ENCODE assay signal across 3 cellular contexts in the genomic region with DNA sequence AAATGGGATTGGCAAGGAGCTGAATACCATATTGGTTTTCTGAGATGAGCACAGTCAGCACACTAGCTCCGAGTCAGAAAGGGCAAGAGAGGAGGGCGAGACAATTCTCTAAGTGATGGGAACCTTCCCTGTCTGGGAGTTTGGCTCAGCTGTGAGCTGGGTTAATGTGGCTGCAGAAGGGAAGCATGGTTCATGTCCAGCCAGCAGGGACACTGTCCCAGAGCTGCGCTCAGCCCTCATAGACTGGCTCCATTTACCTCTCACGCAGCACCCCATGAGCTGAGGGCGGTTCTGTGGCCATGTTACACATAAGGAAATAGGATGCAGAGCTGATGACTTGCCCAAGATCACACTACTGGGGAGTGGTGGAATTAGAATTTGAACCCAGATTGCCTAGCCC.
TF ChIP-seq lines count a peak whose summit lies in the region.

No MANE protein-coding gene starts in this region.

TF ChIP-seq in IMR-90, 13 proteins besides CTCF, POLR2A, EP300 and RAD21:
- TF ChIP-seq, protein P1, sequence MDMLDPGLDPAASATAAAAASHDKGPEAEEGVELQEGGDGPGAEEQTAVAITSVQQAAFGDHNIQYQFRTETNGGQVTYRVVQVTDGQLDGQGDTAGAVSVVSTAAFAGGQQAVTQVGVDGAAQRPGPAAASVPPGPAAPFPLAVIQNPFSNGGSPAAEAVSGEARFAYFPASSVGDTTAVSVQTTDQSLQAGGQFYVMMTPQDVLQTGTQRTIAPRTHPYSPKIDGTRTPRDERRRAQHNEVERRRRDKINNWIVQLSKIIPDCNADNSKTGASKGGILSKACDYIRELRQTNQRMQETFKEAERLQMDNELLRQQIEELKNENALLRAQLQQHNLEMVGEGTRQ (IDR thresholded peaks at IDR 0.05; ENCODE audit: low read depth, low read length): no peak
- TF ChIP-seq, protein P2, sequence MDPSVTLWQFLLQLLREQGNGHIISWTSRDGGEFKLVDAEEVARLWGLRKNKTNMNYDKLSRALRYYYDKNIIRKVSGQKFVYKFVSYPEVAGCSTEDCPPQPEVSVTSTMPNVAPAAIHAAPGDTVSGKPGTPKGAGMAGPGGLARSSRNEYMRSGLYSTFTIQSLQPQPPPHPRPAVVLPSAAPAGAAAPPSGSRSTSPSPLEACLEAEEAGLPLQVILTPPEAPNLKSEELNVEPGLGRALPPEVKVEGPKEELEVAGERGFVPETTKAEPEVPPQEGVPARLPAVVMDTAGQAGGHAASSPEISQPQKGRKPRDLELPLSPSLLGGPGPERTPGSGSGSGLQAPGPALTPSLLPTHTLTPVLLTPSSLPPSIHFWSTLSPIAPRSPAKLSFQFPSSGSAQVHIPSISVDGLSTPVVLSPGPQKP (IDR thresholded peaks at IDR 0.05; ENCODE audit: borderline replicate concordance, low read depth, low read length): no peak
- TF ChIP-seq RCOR1 (IDR thresholded peaks at IDR 0.05; ENCODE audit: insufficient replicate concordance, low read length): no peak
- no peak for TF ChIP-seq RFX5 (IDR thresholded peaks at IDR 0.05; ENCODE audit: low read depth, low read length)
- TF ChIP-seq MXI1 (IDR thresholded peaks at IDR 0.05; ENCODE audit: borderline replicate concordance, low read depth, low read length): no peak
- no peak for TF ChIP-seq CEBPB (IDR thresholded peaks at IDR 0.05; ENCODE audit: low read depth, low read length)
- TF ChIP-seq FOS (IDR thresholded peaks at IDR 0.05; ENCODE audit: low read depth, low read length): no peak
- TF ChIP-seq NFE2L2 (IDR thresholded peaks at IDR 0.05; ENCODE audit: low read depth, low read length): no peak
- no peak for TF ChIP-seq CHD1 (IDR thresholded peaks at IDR 0.05; ENCODE audit: low read depth, low read length)
- TF ChIP-seq MAZ (IDR thresholded peaks at IDR 0.05; ENCODE audit: borderline replicate concordance, low read depth, low read length): no peak
- no peak for TF ChIP-seq BHLHE40 (IDR thresholded peaks at IDR 0.05; ENCODE audit: low read depth, low read length)
- no peak for TF ChIP-seq MAFK (IDR thresholded peaks at IDR 0.05; ENCODE audit: low read depth, low read length)
- TF ChIP-seq SMC3 (IDR thresholded peaks at IDR 0.05; ENCODE audit: low read depth, low read length): no peak

TF ChIP-seq in K562, 482 proteins besides CTCF, POLR2A, EP300 and RAD21:
- TF ChIP-seq, protein P3, sequence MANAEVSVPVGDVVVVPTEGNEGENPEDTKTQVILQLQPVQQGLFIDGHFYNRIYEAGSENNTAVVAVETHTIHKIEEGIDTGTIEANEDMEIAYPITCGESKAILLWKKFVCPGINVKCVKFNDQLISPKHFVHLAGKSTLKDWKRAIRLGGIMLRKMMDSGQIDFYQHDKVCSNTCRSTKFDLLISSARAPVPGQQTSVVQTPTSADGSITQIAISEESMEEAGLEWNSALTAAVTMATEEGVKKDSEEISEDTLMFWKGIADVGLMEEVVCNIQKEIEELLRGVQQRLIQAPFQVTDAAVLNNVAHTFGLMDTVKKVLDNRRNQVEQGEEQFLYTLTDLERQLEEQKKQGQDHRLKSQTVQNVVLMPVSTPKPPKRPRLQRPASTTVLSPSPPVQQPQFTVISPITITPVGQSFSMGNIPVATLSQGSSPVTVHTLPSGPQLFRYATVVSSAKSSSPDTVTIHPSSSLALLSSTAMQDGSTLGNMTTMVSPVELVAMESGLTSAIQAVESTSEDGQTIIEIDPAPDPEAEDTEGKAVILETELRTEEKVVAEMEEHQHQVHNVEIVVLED (CRISPR knock-in tag; IDR thresholded peaks at IDR 0.05): no peak
- TF ChIP-seq MAFG (tag; conservative IDR thresholded peaks at IDR 0.05): no peak
- no peak for TF ChIP-seq ZNF134 (CRISPR knock-in tag; conservative IDR thresholded peaks at IDR 0.05)
- no peak for TF ChIP-seq ARID1B (IDR thresholded peaks at IDR 0.05)

TF ChIP-seq in HEK293T, 16 proteins besides CTCF, POLR2A, EP300 and RAD21:
- TF ChIP-seq NFRKB (IDR thresholded peaks at IDR 0.05) (no peak), ZNF384 (IDR thresholded peaks at IDR 0.05) (no peak), HDGF (IDR thresholded peaks at IDR 0.05; ENCODE audit: borderline replicate concordance) (no peak), SP1 (IDR thresholded peaks at IDR 0.05) (no peak), BHLHE40 (IDR thresholded peaks at IDR 0.05; ENCODE audit: borderline replicate concordance) (no peak), FOXA1 (IDR thresholded peaks at IDR 0.05) (no peak), TARDBP (IDR thresholded peaks at IDR 0.05) (no peak), FOXM1 (IDR thresholded peaks at IDR 0.05; ENCODE audit: borderline replicate concordance) (no peak), LEF1 (IDR thresholded peaks at IDR 0.05; ENCODE audit: borderline replicate concordance) (no peak), SUZ12 (IDR thresholded peaks at IDR 0.05) (no peak), CTBP1 (IDR thresholded peaks at IDR 0.05; ENCODE audit: borderline replicate concordance) (no peak)
- TF ChIP-seq, protein P4, sequence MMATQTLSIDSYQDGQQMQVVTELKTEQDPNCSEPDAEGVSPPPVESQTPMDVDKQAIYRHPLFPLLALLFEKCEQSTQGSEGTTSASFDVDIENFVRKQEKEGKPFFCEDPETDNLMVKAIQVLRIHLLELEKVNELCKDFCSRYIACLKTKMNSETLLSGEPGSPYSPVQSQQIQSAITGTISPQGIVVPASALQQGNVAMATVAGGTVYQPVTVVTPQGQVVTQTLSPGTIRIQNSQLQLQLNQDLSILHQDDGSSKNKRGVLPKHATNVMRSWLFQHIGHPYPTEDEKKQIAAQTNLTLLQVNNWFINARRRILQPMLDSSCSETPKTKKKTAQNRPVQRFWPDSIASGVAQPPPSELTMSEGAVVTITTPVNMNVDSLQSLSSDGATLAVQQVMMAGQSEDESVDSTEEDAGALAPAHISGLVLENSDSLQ (IDR thresholded peaks at IDR 0.05): no peak
